8 cellular contexts compared by ENCODE assay signal in genomic region chr7:55533050-55533728, GRCh38. TPM values are rescaled to one million over a fixed set of nuclear protein-coding genes. Genes with fewer than 3 reads are reported as not detected.
DNase-seq lines count a peak whose midpoint lies in the region; ATAC-seq lines count a peak whose summit lies in the region.

No MANE protein-coding gene starts in this region.

- peaks cover 42% of the 10 kb centered on the region for H3K4me1 ChIP-seq in SJCRH30

- H3K9me3 ChIP-seq in SJCRH30 (replicated peaks) = no peaks in the 10 kb centered on the region

- H3K27ac Mint-ChIP-seq in activated naive CD4-positive, alpha-beta T cell treated with anti-CD3 and anti-CD28 coated beads, Interleukin-2, amount 50 U/mL, for 72 hours = peak overlapping the region; percentile 95 to 100

- no peaks in the 10 kb centered on the region for H3K9me3 Mint-ChIP-seq in activated naive CD4-positive, alpha-beta T cell treated with anti-CD3 and anti-CD28 coated beads, Interleukin-2, amount 50 U/mL, for 72 hours

- DNase-seq in AML-193 (lab: John Stamatoyannopoulos, UW) = peak; percentile 73 to 76
- DNase-seq in SJCRH30 = peak; percentile 50 to 67
- DNase-seq in activated naive CD4-positive, alpha-beta T cell treated with anti-CD3 and anti-CD28 coated beads, Interleukin-2, amount 50 U/mL, for 72 hours (ENCODE audit: low spot score in 2 of 2) = peak; percentile 79 to 90
- DNase-seq in medulla oblongata (ENCODE audit: extremely low spot score) = peak; percentile 70
- peak; percentile 8 to 47 (median 28) for DNase-seq in stimulated activated naive CD4-positive, alpha-beta T cell (lab: John Stamatoyannopoulos, UW)
- DNase-seq in GOT3 (lab: John Stamatoyannopoulos, UW) = no peak

- 0 out of 2 replicates have a peak, but pooled peaks cover 3% of the 10 kb centered on the region for H3K36me3 ChIP-seq in SJCRH30

- H3K36me3 Mint-ChIP-seq in activated naive CD4-positive, alpha-beta T cell treated with anti-CD3 and anti-CD28 coated beads, Interleukin-2, amount 50 U/mL, for 72 hours = peaks cover 6 to 57% of the 10 kb centered on the region in 2 donors

- ATAC-seq in GM19324 (IDR thresholded peaks at IDR 0.05; ENCODE audit: low FRiP score, unreplicated experiment) (peak; percentile 55), HG03378 (IDR thresholded peaks at IDR 0.05; ENCODE audit: unreplicated experiment) (peak; percentile 57)
- ATAC-seq in activated naive CD4-positive, alpha-beta T cell treated with anti-CD3 and anti-CD28 coated beads, Interleukin-2, amount 50 U/mL, for 72 hours = peak; percentile 69 to 73

- no peak overlapping the region for H3K4me3 ChIP-seq in SJCRH30

- peak overlapping the region; percentile 30 for H3K27ac ChIP-seq in SJCRH30

- no peaks in the 10 kb centered on the region for H3K27me3 ChIP-seq in SJCRH30

RNA-seq across cellular contexts. Expression of gene VOPP1, which starts 39.1 kb away (rescaled TPM):
- 89.8 and 92.6 TPM in 2 replicates for total RNA-seq in SJCRH30 (2014; rRNA removed; shearing (Covaris generic))
- 100 to 1,000 TPM in 1 of 2 donors, 10 to 100 TPM in 1; 52.0 to 124 TPM for total RNA-seq in activated naive CD4-positive, alpha-beta T cell treated with anti-CD3 and anti-CD28 coated beads, Interleukin-2, amount 50 U/mL, for 72 hours
